In genomic region chr1:226634611-226635246, GRCh38 we compare ENCODE assay signal across 9 cellular contexts.
A peak's percentile ranks its signal among the peaks of the same experiment; 100 is the strongest.
DNase-seq lines count a peak whose midpoint lies in the region; ATAC-seq and TF ChIP-seq lines count a peak whose summit lies in the region.
"Had no signal": no experiment of that assay in that cellular context is flagged by ENCODE, and none has a peak within 500 bp of the region (broad histone marks: within the 10 kb centered on the region; RNA-seq: fewer than 3 reads in every experiment).

No MANE protein-coding gene starts in this region.

- peak overlapping the region; percentile 56 for H3K4me2 ChIP-seq in PC-3 (ENCODE audit: low read length)

- no peaks in the 10 kb centered on the region for H3K9me3 ChIP-seq in CD4-positive, alpha-beta T cell (ENCODE audit: control insufficient read depth, low read length)
- H3K9me3 ChIP-seq in PC-3 (ENCODE audit: low read length), result no peaks in the 10 kb centered on the region
- H3K9me3 ChIP-seq: SJSA1 had no signal

- no peaks in the 10 kb centered on the region for H3K27me3 ChIP-seq in CD4-positive, alpha-beta T cell (ENCODE audit: control insufficient read depth, insufficient read depth, low read length)
- no peaks in the 10 kb centered on the region for H3K27me3 ChIP-seq in PC-3 (ENCODE audit: low read length)
- no peaks in the 10 kb centered on the region for H3K27me3 ChIP-seq in dorsolateral prefrontal cortex
- H3K27me3 ChIP-seq: SJSA1 had no signal

- no peaks in the 10 kb centered on the region for H3K79me2 ChIP-seq in PC-3 (ENCODE audit: low read length)

- ATAC-seq in CD4-positive, alpha-beta T cell (ENCODE audit: poor library complexity), result no peak
- no peak for ATAC-seq in PC-3
- ATAC-seq in HG02588 (IDR thresholded peaks at IDR 0.05; ENCODE audit: unreplicated experiment), result no peak

- intact Hi-C loops in CD4-positive, alpha-beta T cell (cut with DNase I, micrococcal nuclease), result loop anchor here (1.0 to 2.0 kb wide), 6 partner anchors 52 to 304 kb away; partner anchors contain the start of gene ITPKB (in 2 of the 2)
- intact Hi-C loops in PC-3 (cut with micrococcal nuclease), result loop anchor here (1.0 kb wide), 2 partner anchors 194 to 803 kb away; no protein-coding TSS in a partner anchor
- intact Hi-C loops in dorsolateral prefrontal cortex (cut with DNase I), result loop anchor here (1.0 to 10.0 kb wide), 8 partner anchors 50 to 300 kb away; partner anchors contain the start of gene STUM (in 1 of the 2)
- intact Hi-C loops in posterior vena cava (cut with DNase I), result loop anchor here (2.0 to 5.0 kb wide), 2 partner anchors 193 to 194 kb away; no protein-coding TSS in a partner anchor

- peaks cover 21% of the 10 kb centered on the region for H3K4me1 ChIP-seq in PC-3 (ENCODE audit: insufficient read depth, low read length)

- POLR2A ChIA-PET in CD4-positive, alpha-beta T cell (lab: Charles Lee), result interaction anchor here (0.7 to 3.9 kb wide), 8 partner anchors 10 to 192 kb away, joined by 3 to 15 read pairs (median 7); partner anchors contain the start of gene ITPKB
- POLR2A ChIA-PET in PC-3 (lab: Charles Lee; ENCODE audit: unreplicated experiment), result no interaction called here

- H3K4me3 ChIP-seq in PC-3 (ENCODE audit: low read length) (no peak overlapping the region), dorsolateral prefrontal cortex (no peak overlapping the region)
- H3K4me3 ChIP-seq: SJSA1 had no signal

- H2AFZ ChIP-seq in PC-3 (ENCODE audit: low read length), result no peak overlapping the region

- H3K36me3 Mint-ChIP-seq in CD4-positive, alpha-beta T cell (ENCODE audit: low read depth), result peaks cover 89% of the 10 kb centered on the region

- peak overlapping the region; percentile 23; the same call in 1 of the 2 replicates for H3K9ac ChIP-seq in PC-3 (ENCODE audit: low read length)

- no peaks in the 10 kb centered on the region for H3K36me3 ChIP-seq in PC-3 (ENCODE audit: low read depth, low read length)

- no peaks in the 10 kb centered on the region for H4K20me1 ChIP-seq in PC-3 (ENCODE audit: low read length)

- peak overlapping the region; percentile 70 for H3K4me3 Mint-ChIP-seq in CD4-positive, alpha-beta T cell

- H3K9me2 ChIP-seq in PC-3 (replicated peaks; ENCODE audit: low read length), result no peaks in the 10 kb centered on the region

- H3K4me1 Mint-ChIP-seq in CD4-positive, alpha-beta T cell (ENCODE audit: low read depth), result peaks cover 61% of the 10 kb centered on the region

- no peaks in the 10 kb centered on the region for H3K27me3 Mint-ChIP-seq in CD4-positive, alpha-beta T cell

- peak overlapping the region; percentile 91 for H3K27ac Mint-ChIP-seq in CD4-positive, alpha-beta T cell

- DNase-seq in CD4-positive, alpha-beta T cell, result peak in 1 of 10 experiments; percentile 33
- no peak for DNase-seq in PC-3
- peak in 1 of 10 donors; percentile 28 for DNase-seq in dorsolateral prefrontal cortex
- peak; percentile 74 for DNase-seq in posterior vena cava (ENCODE audit: low spot score)
- no peak for DNase-seq in kidney glomerular epithelial cell (lab: John Stamatoyannopoulos, UW)
- DNase-seq in SIG-M5 (lab: John Stamatoyannopoulos, UW), result no peak
- no peak for DNase-seq in germinal center (ENCODE audit: low spot score)

- CTCF ChIA-PET in CD4-positive, alpha-beta T cell (lab: Charles Lee), result interaction anchor here (0.6 to 4.3 kb wide), 13 partner anchors 9 to 193 kb away, joined by 3 to 19 read pairs (median 5); no protein-coding TSS in a partner anchor
- CTCF ChIA-PET in PC-3 (lab: Charles Lee), result interaction anchor here (0.5 to 1.0 kb wide), 2 partner anchors 187 to 461 kb away, joined by 3 read pairs; no protein-coding TSS in a partner anchor

- H3K9me3 Mint-ChIP-seq in CD4-positive, alpha-beta T cell, result no peaks in the 10 kb centered on the region

- peak overlapping the region; percentile 22 for H3K27ac ChIP-seq in CD4-positive, alpha-beta T cell (ENCODE audit: low read depth, low read length)
- H3K27ac ChIP-seq in PC-3 (ENCODE audit: low read length), result peak overlapping the region; percentile 72
- H3K27ac ChIP-seq in dorsolateral prefrontal cortex, result peak overlapping the region in 55 of 59 donors; percentile 1 to 87 (median 66)
- H3K27ac ChIP-seq: SJSA1 had no signal

- no TSS peak for BruUV-seq in PC-3 (replicated peaks; lab: Mats Ljungman, UMichigan)

- no peak for TF ChIP-seq CTCF in CD4-positive, alpha-beta T cell (IDR thresholded peaks at IDR 0.05)
- TF ChIP-seq CTCF in PC-3 (conservative IDR thresholded peaks at IDR 0.05; ENCODE audit: low read depth, low read length) (no peak), dorsolateral prefrontal cortex (IDR thresholded peaks at IDR 0.05 in 54 of 56, conservative IDR thresholded peaks at IDR 0.05 in 2 of 56; ENCODE audit: low read depth in 1 of 56, partially characterized antibody in 56 of 56) (no peak)

- H3F3A ChIP-seq in PC-3 (ENCODE audit: low read length, unreplicated experiment), result no peaks in the 10 kb centered on the region

Comparison
In these comparisons a context has a peak if more than half of its experiments do, and no peak if none do; other contexts are left out.
1. H3K27ac ChIP-seq: peak in every context shown above with its lines; median percentile 72 in PC-3; 66 in dorsolateral prefrontal cortex; 22 in CD4-positive, alpha-beta T cell.